Comparison of ENCODE assay signal across 8 cellular contexts in genomic region chr19:14005381-14006084, GRCh38. TPM values are rescaled to one million over a fixed set of nuclear protein-coding genes. Genes with fewer than 3 reads are reported as not detected.
A peak's percentile ranks its signal among the peaks of the same experiment; 100 is the strongest.
DNase-seq lines count a peak whose midpoint lies in the region; ATAC-seq and TF ChIP-seq lines count a peak whose summit lies in the region.

No MANE protein-coding gene starts in this region.

- peaks cover 0 to 6% of the 10 kb centered on the region in 2 donors for H3K36me3 Mint-ChIP-seq in activated naive CD4-positive, alpha-beta T cell treated with anti-CD3 and anti-CD28 coated beads, Interleukin-2, amount 50 U/mL, for 72 hours

- H3K27ac ChIP-seq in ovary (peak overlapping the region; percentile 92), testis (peak overlapping the region; percentile 92 to 94)

- peak overlapping the region; percentile 88 to 94 for H3K27ac Mint-ChIP-seq in activated naive CD4-positive, alpha-beta T cell treated with anti-CD3 and anti-CD28 coated beads, Interleukin-2, amount 50 U/mL, for 72 hours

- peak; percentile 31 for ATAC-seq in GM21717 (IDR thresholded peaks at IDR 0.05; ENCODE audit: unreplicated experiment)
- ATAC-seq in activated naive CD4-positive, alpha-beta T cell treated with anti-CD3 and anti-CD28 coated beads, Interleukin-2, amount 50 U/mL, for 72 hours = peak; percentile 28 to 63
- peak; percentile 69 for ATAC-seq in Right ventricle myocardium superior (ENCODE audit: poor library complexity)

- TF ChIP-seq POLR2A in ovary (IDR thresholded peaks at IDR 0.05) (peak; percentile 46), testis (IDR thresholded peaks at IDR 0.05) (no peak)

- H3K9me3 ChIP-seq in MG63 = no peaks in the 10 kb centered on the region
- no peaks in the 10 kb centered on the region for H3K9me3 ChIP-seq in ovary
- no peaks in the 10 kb centered on the region for H3K9me3 ChIP-seq in testis

- H3K4me3 ChIP-seq in MG63 (peak overlapping the region; percentile 72), ovary (peak overlapping the region; percentile 97), testis (peak overlapping the region; percentile 95 to 99)

- no peak for TF ChIP-seq CTCF in ovary (IDR thresholded peaks at IDR 0.05)
- no peak for TF ChIP-seq CTCF in testis (IDR thresholded peaks at IDR 0.05)

- H3K36me3 ChIP-seq in MG63 (peaks cover 6% of the 10 kb centered on the region), ovary (no peaks in the 10 kb centered on the region), testis (ENCODE audit: low read depth, missing control alignments) (no peaks in the 10 kb centered on the region)

- no peaks in the 10 kb centered on the region for H3K4me1 ChIP-seq in ovary (ENCODE audit: insufficient read depth)
- peaks cover 23% of the 10 kb centered on the region for H3K4me1 ChIP-seq in testis

- WGBS in ovary, 3 donors = 4 to 13% (median 6%) methylated on average over 21 to 50 of the region's 50 CpGs
- 3 to 8% methylated on average over 13 to 35 of the region's 50 CpGs for WGBS in testis, 2 donors

- intact Hi-C loops in Right ventricle myocardium superior (cut with DNase I) (no loop called here), ovary (cut with DNase I) (loop anchor here in 1 of 4 donors (5.0 kb wide), 1 partner anchor 53 kb away; the partner anchor contains the start of gene DCAF15), testis (cut with DNase I; ENCODE audit: low total_unique reads) (no loop called here)

- DNase-seq in Caki2 (ENCODE audit: low read depth) (peak; percentile 71), MG63 (peak; percentile 88), SKM-1 (lab: John Stamatoyannopoulos, UW; ENCODE audit: unreplicated experiment) (peak; percentile 55), Right ventricle myocardium superior (peak; percentile 95), ovary (peak; percentile 90 to 96 (median 94)), testis (peak; percentile 95)
- peak; percentile 87 to 92 for DNase-seq in activated naive CD4-positive, alpha-beta T cell treated with anti-CD3 and anti-CD28 coated beads, Interleukin-2, amount 50 U/mL, for 72 hours (ENCODE audit: low spot score in 2 of 2)

- in situ Hi-C loops in Caki2 (cut with HindIII; ENCODE audit: low pct_unique_long_range_greater_than_20kb, low sequenced_read_pairs) = no loop called here

- TF ChIP-seq EP300 in ovary (IDR thresholded peaks at IDR 0.05) = no peak

- H3K9me3 Mint-ChIP-seq in activated naive CD4-positive, alpha-beta T cell treated with anti-CD3 and anti-CD28 coated beads, Interleukin-2, amount 50 U/mL, for 72 hours = no peaks in the 10 kb centered on the region

- H3K27me3 ChIP-seq in MG63 = no peaks in the 10 kb centered on the region
- no peaks in the 10 kb centered on the region for H3K27me3 ChIP-seq in ovary
- no peaks in the 10 kb centered on the region for H3K27me3 ChIP-seq in testis

RNA-seq across cellular contexts. Expression of gene RFX1, which starts 0.6 kb away (rescaled TPM):
- total RNA-seq in Caki2 (2014; rRNA removed; shearing (Covaris generic); ENCODE audit: low replicate concordance) = 6.1 and 7.5 TPM in 2 replicates
- total RNA-seq in MG63 (2014; rRNA removed; shearing (Covaris generic); ENCODE audit: low replicate concordance) = 0.86 and 3.3 TPM in 2 replicates
- 10 to 100 TPM in 1 of 2 donors, 1 to 10 TPM in 1; 9.7 to 14.5 TPM for total RNA-seq in activated naive CD4-positive, alpha-beta T cell treated with anti-CD3 and anti-CD28 coated beads, Interleukin-2, amount 50 U/mL, for 72 hours
- total RNA-seq in Right ventricle myocardium superior (13.0 TPM), ovary (10 to 100 TPM in 5 of 7 donors, 1 to 10 TPM in 2; 2.4 to 16.1 (median 14.7) TPM), testis (10 to 100 TPM; 18.3 to 24.2 TPM)
- polyA plus RNA-seq in ovary (1 to 10 TPM; 1.2 to 7.6 TPM), testis (ENCODE audit: insufficient read depth, low read depth, low replicate concordance) (40.9 TPM)

RNA-seq across cellular contexts. Expression of gene RLN3, which starts 22.4 kb away (rescaled TPM):
- total RNA-seq in Caki2 (2014; rRNA removed; shearing (Covaris generic); ENCODE audit: low replicate concordance) = not detected in 2 replicates
- not detected in 2 replicates for total RNA-seq in MG63 (2014; rRNA removed; shearing (Covaris generic); ENCODE audit: low replicate concordance)
- not detected for total RNA-seq in activated naive CD4-positive, alpha-beta T cell treated with anti-CD3 and anti-CD28 coated beads, Interleukin-2, amount 50 U/mL, for 72 hours
- total RNA-seq in Right ventricle myocardium superior (not detected), ovary (not detected), testis (not detected)
- polyA plus RNA-seq in ovary (not detected), testis (ENCODE audit: insufficient read depth, low read depth, low replicate concordance) (1.7 TPM)

RNA-seq across cellular contexts. Expression of gene IL27RA, which starts 26.0 kb away (rescaled TPM):
- total RNA-seq in Caki2 (2014; rRNA removed; shearing (Covaris generic); ENCODE audit: low replicate concordance) = 8.6 and 15.6 TPM in 2 replicates
- total RNA-seq in MG63 (2014; rRNA removed; shearing (Covaris generic); ENCODE audit: low replicate concordance) = 3.3 and 8.4 TPM in 2 replicates
- 10 to 100 TPM; 59.6 to 68.0 TPM for total RNA-seq in activated naive CD4-positive, alpha-beta T cell treated with anti-CD3 and anti-CD28 coated beads, Interleukin-2, amount 50 U/mL, for 72 hours
- 5.3 TPM for total RNA-seq in Right ventricle myocardium superior
- total RNA-seq in ovary = 1 to 10 TPM in 5 of 7 donors, under 1 TPM in 2; 0.48 to 4.3 (median 1.8) TPM
- polyA plus RNA-seq in ovary = 1 to 10 TPM; 2.1 to 2.4 TPM
- 1 to 10 TPM; 3.5 to 4.9 TPM for total RNA-seq in testis
- polyA plus RNA-seq in testis (ENCODE audit: insufficient read depth, low read depth, low replicate concordance) = 5.2 TPM

RNA-seq across cellular contexts. Expression of gene DCAF15, which starts 53.2 kb away (rescaled TPM):
- 16.8 and 20.3 TPM in 2 replicates for total RNA-seq in Caki2 (2014; rRNA removed; shearing (Covaris generic); ENCODE audit: low replicate concordance)
- total RNA-seq in MG63 (2014; rRNA removed; shearing (Covaris generic); ENCODE audit: low replicate concordance) = 13.8 and 22.9 TPM in 2 replicates
- 10 to 100 TPM; 59.0 to 90.0 TPM for total RNA-seq in activated naive CD4-positive, alpha-beta T cell treated with anti-CD3 and anti-CD28 coated beads, Interleukin-2, amount 50 U/mL, for 72 hours
- total RNA-seq in Right ventricle myocardium superior = 15.4 TPM
- 10 to 100 TPM; 11.1 to 28.0 (median 23.4) TPM for total RNA-seq in ovary
- 10 to 100 TPM in 1 of 2 donors, 1 to 10 TPM in 1; 5.0 to 29.1 TPM for polyA plus RNA-seq in ovary
- total RNA-seq in testis = 10 to 100 TPM; 79.3 to 82.6 TPM
- 151 TPM for polyA plus RNA-seq in testis (ENCODE audit: insufficient read depth, low read depth, low replicate concordance)

RNA-seq across cellular contexts. Expression of gene PALM3, which starts 56.3 kb away (rescaled TPM):
- total RNA-seq in Caki2 (2014; rRNA removed; shearing (Covaris generic); ENCODE audit: low replicate concordance) = not detected in 2 replicates
- total RNA-seq in MG63 (2014; rRNA removed; shearing (Covaris generic); ENCODE audit: low replicate concordance) = not detected in 2 replicates
- total RNA-seq in activated naive CD4-positive, alpha-beta T cell treated with anti-CD3 and anti-CD28 coated beads, Interleukin-2, amount 50 U/mL, for 72 hours = not detected
- not detected for total RNA-seq in Right ventricle myocardium superior
- total RNA-seq in ovary = 1 to 10 TPM in 1 of 7 donors, under 1 TPM in 4, not detected in 2; 0.17 to 2.6 (median 0.48) TPM
- polyA plus RNA-seq in ovary = under 1 TPM; 0.20 to 0.33 TPM
- 10 to 100 TPM; 21.3 to 34.6 TPM for total RNA-seq in testis
- polyA plus RNA-seq in testis (ENCODE audit: insufficient read depth, low read depth, low replicate concordance) = 18.4 TPM

Comparison
In these comparisons a context has a peak if more than half of its experiments do, and no peak if none do; other contexts are left out.
1. Peak in every context shown above with its lines: DNase-seq, ATAC-seq, H3K4me3 ChIP-seq and H3K27ac ChIP-seq.